In the genomic region with DNA sequence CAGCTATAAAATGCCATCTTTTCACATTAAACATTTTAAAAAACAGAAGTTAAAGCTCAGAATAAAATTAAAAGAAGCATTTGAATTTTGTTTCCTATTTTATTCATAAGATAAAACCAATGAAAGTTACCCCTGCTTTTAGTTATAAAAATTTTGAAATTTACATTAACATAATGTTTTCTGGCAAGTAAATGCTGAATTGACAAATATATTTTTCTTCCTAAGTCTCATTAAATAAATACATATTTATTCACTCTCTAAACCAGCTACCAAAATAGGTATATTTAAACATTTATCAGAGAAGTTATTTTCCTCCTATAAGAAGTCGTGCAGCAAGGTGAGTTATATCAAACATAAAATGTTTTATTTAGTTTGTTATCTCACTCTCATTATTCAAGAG, we compare ENCODE assay signal across 1 cellular context.
TF ChIP-seq lines count a peak whose summit lies in the region.

No MANE protein-coding gene starts in this region.

TF ChIP-seq in K562, 482 proteins besides CTCF, POLR2A, EP300 and RAD21 (continued from another document):
- TF ChIP-seq, protein P1, sequence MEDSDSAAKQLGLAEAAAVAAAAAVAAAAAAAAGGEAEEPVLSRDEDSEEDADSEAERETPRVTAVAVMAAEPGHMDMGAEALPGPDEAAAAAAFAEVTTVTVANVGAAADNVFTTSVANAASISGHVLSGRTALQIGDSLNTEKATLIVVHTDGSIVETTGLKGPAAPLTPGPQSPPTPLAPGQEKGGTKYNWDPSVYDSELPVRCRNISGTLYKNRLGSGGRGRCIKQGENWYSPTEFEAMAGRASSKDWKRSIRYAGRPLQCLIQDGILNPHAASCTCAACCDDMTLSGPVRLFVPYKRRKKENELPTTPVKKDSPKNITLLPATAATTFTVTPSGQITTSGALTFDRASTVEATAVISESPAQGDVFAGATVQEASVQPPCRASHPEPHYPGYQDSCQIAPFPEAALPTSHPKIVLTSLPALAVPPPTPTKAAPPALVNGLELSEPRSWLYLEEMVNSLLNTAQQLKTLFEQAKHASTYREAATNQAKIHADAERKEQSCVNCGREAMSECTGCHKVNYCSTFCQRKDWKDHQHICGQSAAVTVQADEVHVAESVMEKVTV (CRISPR knock-in tag; IDR thresholded peaks at IDR 0.05): no peak
- TF ChIP-seq, protein P2, sequence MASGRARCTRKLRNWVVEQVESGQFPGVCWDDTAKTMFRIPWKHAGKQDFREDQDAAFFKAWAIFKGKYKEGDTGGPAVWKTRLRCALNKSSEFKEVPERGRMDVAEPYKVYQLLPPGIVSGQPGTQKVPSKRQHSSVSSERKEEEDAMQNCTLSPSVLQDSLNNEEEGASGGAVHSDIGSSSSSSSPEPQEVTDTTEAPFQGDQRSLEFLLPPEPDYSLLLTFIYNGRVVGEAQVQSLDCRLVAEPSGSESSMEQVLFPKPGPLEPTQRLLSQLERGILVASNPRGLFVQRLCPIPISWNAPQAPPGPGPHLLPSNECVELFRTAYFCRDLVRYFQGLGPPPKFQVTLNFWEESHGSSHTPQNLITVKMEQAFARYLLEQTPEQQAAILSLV (tag; IDR thresholded peaks at IDR 0.05): no peak
- TF ChIP-seq ZKSCAN3 (CRISPR knock-in tag; IDR thresholded peaks at IDR 0.05) (no peak), GATAD2B (IDR thresholded peaks at IDR 0.05; ENCODE audit: borderline replicate concordance) (no peak), ASH1L (IDR thresholded peaks at IDR 0.05; ENCODE audit: borderline replicate concordance, low read depth, partially characterized antibody) (no peak), TSC22D4 (tag; IDR thresholded peaks at IDR 0.05) (no peak), C11orf30 (IDR thresholded peaks at IDR 0.05; ENCODE audit: low read depth) (peak; percentile 71), LEF1 (IDR thresholded peaks at IDR 0.05) (no peak), RBM17 (IDR thresholded peaks at IDR 0.05; ENCODE audit: borderline replicate concordance, low read depth, low read length) (no peak), KLF1 (tag; IDR thresholded peaks at IDR 0.05) (no peak), KDM1A (IDR thresholded peaks at IDR 0.05) (no peak), MAFF (IDR thresholded peaks at IDR 0.05; ENCODE audit: low read length) (peak; percentile 35; the same call in 1 of the 2 replicates), MAFG (tag; conservative IDR thresholded peaks at IDR 0.05) (peak; percentile 69), NFE2 (IDR thresholded peaks at IDR 0.05; ENCODE audit: low read depth) (no peak), RFX5 (IDR thresholded peaks at IDR 0.05; ENCODE audit: low read depth, low read length) (no peak)
